22 cellular contexts compared by ENCODE assay signal in the genomic region with DNA sequence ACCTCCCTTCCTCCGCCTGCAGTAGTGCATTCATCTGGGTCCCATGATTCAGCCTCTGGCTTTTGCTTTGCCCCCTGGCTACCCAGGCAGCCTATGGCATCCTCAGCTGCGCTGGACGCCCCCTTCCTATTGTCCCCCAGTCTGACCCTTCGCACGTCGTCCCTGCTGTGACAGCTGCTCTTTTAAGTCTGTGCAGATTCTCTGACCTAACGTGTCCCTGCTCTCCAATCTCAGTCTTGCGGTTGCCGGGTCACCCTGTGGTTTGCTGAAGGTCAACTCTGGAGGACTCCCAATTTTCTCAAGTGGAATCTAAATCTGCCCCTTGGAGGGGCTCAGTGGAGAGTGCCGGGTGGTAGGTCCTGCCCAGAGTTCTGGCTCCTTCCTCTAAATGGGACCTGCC.
DNase-seq lines count a peak whose midpoint lies in the region; ATAC-seq and TF ChIP-seq lines count a peak whose summit lies in the region.
"Had no signal": no experiment of that assay in that cellular context is flagged by ENCODE, and none has a peak within 500 bp of the region (broad histone marks: within the 10 kb centered on the region; RNA-seq: fewer than 3 reads in every experiment).

No MANE protein-coding gene starts in this region.

- in situ Hi-C loops in astrocyte of the cerebellum (cut with HindIII; ENCODE audit: low sequenced_read_pairs): no loop called here

- H3K4me3 ChIP-seq in astrocyte of the cerebellum (ENCODE audit: low read depth, low read length) (no peak overlapping the region), retinal pigment epithelial cell (ENCODE audit: low read length) (no peak overlapping the region)
- H3K4me3 ChIP-seq: esophagus muscularis mucosa, right atrium auricular region, SK-N-MC, suprapubic skin had no signal

- no peak for ATAC-seq in HG02870 (IDR thresholded peaks at IDR 0.05; ENCODE audit: unreplicated experiment)
- ATAC-seq: left lobe of liver; stimulated activated effector memory CD8-positive, alpha-beta T cell treated with anti-CD3 and anti-CD28 coated beads, Interleukin-12 subunit alpha, Interleukin-12 subunit beta, amount 100 ng/mL, for 72 hours; WTC11 had no signal

- TF ChIP-seq CTCF in astrocyte of the cerebellum (IDR thresholded peaks at IDR 0.05; ENCODE audit: low read depth, low read length, missing control alignments) (peak; percentile 21), retinal pigment epithelial cell (conservative IDR thresholded peaks at IDR 0.05; ENCODE audit: low read depth, low read length) (peak; percentile 13)

- peak; percentile 16 for DNase-seq in NCI-H2227 (lab: John Stamatoyannopoulos, UW; ENCODE audit: unreplicated experiment)
- DNase-seq in NCI-H2227 treated with DMSO at 0.1 percent for 48 hours (lab: John Stamatoyannopoulos, UW): no peak
- no peak for DNase-seq in astrocyte of the cerebellum (ENCODE audit: low read depth)
- peak; percentile 73 for DNase-seq in glomerular visceral epithelial cell (ENCODE audit: extremely low spot score)
- DNase-seq in retinal pigment epithelial cell (ENCODE audit: low read depth): no peak
- DNase-seq in stimulated activated CD4-positive, alpha-beta T cell treated with anti-CD3 and anti-CD28 coated beads, Interleukin-4, amount 100 ng/mL, for 24 hours: no peak
- no peak for DNase-seq in NCI-H1694 (lab: John Stamatoyannopoulos, UW)
- DNase-seq: activated CD4-positive, alpha-beta memory T cell treated with anti-CD3 and anti-CD28 coated beads for 36 hours; activated naive CD4-positive, alpha-beta T cell treated with anti-CD3 and anti-CD28 coated beads for 36 hours; activated T-cell treated with anti-CD3 and anti-CD28 coated beads, Interleukin-2, amount 50 U/mL, for 48 hours; anterior cingulate cortex; effector memory CD4-positive, alpha-beta T cell; glutamatergic neuron; NCI-H1694 treated with DMSO at 0.1 percent for 48 hours had no signal

Comparison
In these comparisons a context has a peak if more than half of its experiments do, and no peak if none do; other contexts are left out.
1. DNase-seq: peak in NCI-H2227 (single experiment) and glomerular visceral epithelial cell (single experiment); none in NCI-H2227 treated with DMSO at 0.1 percent for 48 hours (single experiment), astrocyte of the cerebellum (single experiment), retinal pigment epithelial cell (single experiment), stimulated activated CD4-positive, alpha-beta T cell treated with anti-CD3 and anti-CD28 coated beads, Interleukin-4, amount 100 ng/mL, for 24 hours (single experiment) and NCI-H1694 (single experiment).